ENCODE assay signal across 9 cellular contexts in the genomic region with DNA sequence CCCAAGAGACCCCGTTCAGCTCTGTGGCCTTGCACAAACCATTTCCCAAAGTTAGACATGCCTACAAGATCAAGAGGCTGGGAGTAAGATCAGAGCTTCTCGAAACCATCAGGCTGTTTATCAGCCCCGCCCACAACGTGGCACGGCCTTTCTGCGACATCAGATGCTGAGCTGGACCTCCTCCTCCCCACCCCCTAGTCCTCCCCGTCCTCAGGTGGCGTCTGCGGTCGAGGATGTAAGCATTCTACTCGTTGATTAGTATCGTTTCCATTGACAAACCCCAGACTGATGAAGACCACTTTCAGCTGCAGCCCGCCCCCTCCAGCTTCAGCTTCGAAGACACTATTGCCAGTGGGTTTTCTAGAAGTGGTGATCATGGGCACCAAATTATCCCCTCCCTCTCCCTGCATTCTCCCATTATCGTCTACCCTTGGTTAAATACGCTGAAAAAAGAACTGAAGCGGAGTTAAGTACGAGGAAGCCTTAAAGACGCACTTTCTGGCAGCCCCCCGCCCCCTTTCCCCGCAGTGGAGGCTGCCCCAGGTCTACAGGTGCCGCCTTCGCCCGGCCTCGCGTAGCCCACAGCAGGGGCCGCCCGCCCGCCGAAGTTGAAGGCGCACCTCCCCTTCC. TPM values are rescaled to one million over a fixed set of nuclear protein-coding genes. Genes with fewer than 3 reads are reported as not detected.
DNase-seq lines count a peak whose midpoint lies in the region; ATAC-seq and TF ChIP-seq lines count a peak whose summit lies in the region.
"Had no signal": no experiment of that assay in that cellular context is flagged by ENCODE, and none has a peak within 500 bp of the region (broad histone marks: within the 10 kb centered on the region; RNA-seq: fewer than 3 reads in every experiment).

No MANE protein-coding gene starts in this region.

- in situ Hi-C loops in Panc1 (cut with HindIII; ENCODE audit: low pct_unique_long_range_greater_than_20kb, low sequenced_read_pairs), result no loop called here

- ATAC-seq in GM21619 (IDR thresholded peaks at IDR 0.05; ENCODE audit: unreplicated experiment), result peak; percentile 34
- peak; percentile 56 for ATAC-seq in Panc1
- ATAC-seq in left lung, result peak; percentile 56
- ATAC-seq in GM21526 (IDR thresholded peaks at IDR 0.05; ENCODE audit: low FRiP score, unreplicated experiment), result no peak

- TF ChIP-seq CTCF in Panc1 (IDR thresholded peaks at IDR 0.05) (0 out of 2 replicates have a peak, but pooled peaks have one; percentile 14), choroid plexus epithelial cell (conservative IDR thresholded peaks at IDR 0.05; ENCODE audit: low read depth, low read length) (no peak), left lung (IDR thresholded peaks at IDR 0.05) (no peak)

- intact Hi-C loops in Panc1 (cut with micrococcal nuclease; ENCODE audit: unreplicated experiment) (loop anchor here (10.0 kb wide), 1 partner anchor 309 kb away; no protein-coding TSS in a partner anchor), left lung (cut with DNase I) (no loop called here)

- H3K27ac ChIP-seq in Panc1 (ENCODE audit: low read length), result peak overlapping the region; percentile 95
- peak overlapping the region; percentile 84 to 93 for H3K27ac ChIP-seq in left lung
- H3K27ac ChIP-seq in subcutaneous abdominal adipose tissue (ENCODE audit: low read depth, low read length), result peak overlapping the region; percentile 79

- H3K27me3 ChIP-seq in Panc1 (ENCODE audit: control insufficient read depth, insufficient read depth, low read length) (no peaks in the 10 kb centered on the region), left lung (peaks cover 0 to 62% of the 10 kb centered on the region in 2 donors), subcutaneous abdominal adipose tissue (ENCODE audit: control insufficient read depth in 5 of 5, insufficient read depth in 4 of 5, low read length in 5 of 5) (no peaks in the 10 kb centered on the region)

- H3K9me3 ChIP-seq in Panc1 (ENCODE audit: control insufficient read depth, insufficient read depth, low read depth, low read length), result no peaks in the 10 kb centered on the region
- H3K9me3 ChIP-seq in left lung, result no peaks in the 10 kb centered on the region
- H3K9me3 ChIP-seq in subcutaneous abdominal adipose tissue (ENCODE audit: control insufficient read depth in 5 of 5, low read length in 5 of 5), result no peaks in the 10 kb centered on the region

- CTCF ChIA-PET in Panc1 (lab: Charles Lee), result interaction anchor here (0.6 kb wide), 1 partner anchor 382 kb away, joined by 14 read pairs; no protein-coding TSS in a partner anchor

- H3K4me1 ChIP-seq in Panc1 (ENCODE audit: control insufficient read depth, insufficient read depth, low read length) (peaks cover 11% of the 10 kb centered on the region), left lung (peaks cover 0 to 12% of the 10 kb centered on the region in 2 donors), subcutaneous abdominal adipose tissue (ENCODE audit: control insufficient read depth in 5 of 5, insufficient read depth in 5 of 5, low read length in 5 of 5) (peaks cover 0 to 30% (median 19%) of the 10 kb centered on the region in 5 donors)

- H3K4me3 ChIP-seq in Panc1 (ENCODE audit: low read depth in 2 of 2, low read length in 2 of 2), result peak overlapping the region; percentile 80 to 81
- peak overlapping the region; percentile 79 for H3K4me3 ChIP-seq in choroid plexus epithelial cell (ENCODE audit: low read depth, low read length)
- peak overlapping the region; percentile 53 to 60 for H3K4me3 ChIP-seq in left lung
- peak overlapping the region; percentile 71 to 86 (median 79) for H3K4me3 ChIP-seq in subcutaneous abdominal adipose tissue (ENCODE audit: low read depth in 1 of 5, low read length in 5 of 5)

- POLR2A ChIA-PET in Panc1 (lab: Charles Lee), result no interaction called here

- BruUV-seq in Panc1 (replicated peaks; lab: Mats Ljungman, UMichigan), result no TSS peak

- peak overlapping the region in 3 of 5 donors; percentile 72 to 87 (median 75) for H3K9ac ChIP-seq in subcutaneous abdominal adipose tissue (ENCODE audit: low read length in 5 of 5)

- H3K36me3 ChIP-seq in Panc1 (ENCODE audit: control insufficient read depth, insufficient read depth, low read length), result no peaks in the 10 kb centered on the region; the same call in 1 of the 2 replicates
- H3K36me3 ChIP-seq in left lung, result no peaks in the 10 kb centered on the region
- H3K36me3 ChIP-seq in subcutaneous abdominal adipose tissue (ENCODE audit: control insufficient read depth in 5 of 5, insufficient read depth in 5 of 5, low read length in 5 of 5), result no peaks in the 10 kb centered on the region

- DNase-seq in COR-L47 (lab: John Stamatoyannopoulos, UW), result peak; percentile 32
- peak; percentile 27 for DNase-seq in Panc1 (ENCODE audit: low read depth, low spot score)
- peak; percentile 43 for DNase-seq in choroid plexus epithelial cell (ENCODE audit: low read depth)
- DNase-seq in left lung, result peak; percentile 69 to 88
- DNase-seq in inferior parietal cortex (ENCODE audit: extremely low spot score), result no peak

RNA-seq across cellular contexts. Expression of a gene that starts 1.1 kb away (rescaled TPM):
- total RNA-seq in Panc1 (2021; ENCODE audit: unreplicated experiment) (45.8 TPM), left lung (10 to 100 TPM; 40.1 to 46.8 TPM)
- 48.4 TPM for polyA plus RNA-seq in Panc1 (2012; ENCODE audit: insufficient read length)
- total RNA-seq: T-helper 1 cell treated with Interleukin-12 subunit alpha and Interleukin-12 subunit beta and Interleukin-4 antibody, amounts not matched to agents 30 ng/mL and 1 ng/mL, for 36 hours had no signal

RNA-seq across cellular contexts. Expression of a gene that starts 53.6 kb away (rescaled TPM):
- total RNA-seq in Panc1 (2021; ENCODE audit: unreplicated experiment) (0.72 TPM), left lung (1 to 10 TPM; 7.9 to 9.8 TPM)
- polyA plus RNA-seq in Panc1 (2012; ENCODE audit: insufficient read length), result 0.63 TPM
- total RNA-seq: T-helper 1 cell treated with Interleukin-12 subunit alpha and Interleukin-12 subunit beta and Interleukin-4 antibody, amounts not matched to agents 30 ng/mL and 1 ng/mL, for 36 hours had no signal
